20 cellular contexts compared by ENCODE assay signal in the genomic region with DNA sequence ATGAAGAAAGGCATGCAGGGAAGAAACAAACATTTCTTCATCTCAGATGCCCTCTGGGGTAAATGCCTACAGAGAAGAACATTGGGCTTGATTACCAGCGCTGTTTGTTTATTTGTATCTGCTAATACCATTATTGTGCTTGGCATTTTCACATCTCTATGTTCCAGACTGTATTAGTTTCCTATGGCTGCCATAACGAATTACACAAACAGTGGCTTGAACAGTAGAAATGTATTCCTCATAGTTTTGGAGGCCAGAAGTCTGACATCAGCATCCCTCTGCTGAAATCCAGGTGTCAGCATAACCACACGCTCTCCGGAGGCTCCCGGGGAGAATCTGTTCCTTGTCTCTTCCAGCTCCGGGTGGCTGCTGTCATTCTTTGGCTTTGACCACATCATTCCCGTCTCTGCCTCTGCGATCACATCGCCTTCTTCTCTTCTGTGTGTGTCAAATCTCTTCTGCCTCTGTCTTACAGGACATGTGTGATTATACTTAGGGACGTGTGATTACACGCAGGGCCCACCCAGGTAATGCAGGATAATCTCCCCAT.
DNase-seq lines count a peak whose midpoint lies in the region; ATAC-seq, FAIRE-seq and TF ChIP-seq lines count a peak whose summit lies in the region.
"Had no signal": no experiment of that assay in that cellular context is flagged by ENCODE, and none has a peak within 500 bp of the region (broad histone marks: within the 10 kb centered on the region; RNA-seq: fewer than 3 reads in every experiment).

No MANE protein-coding gene starts in this region.

- no peak overlapping the region for H3K27ac ChIP-seq in breast epithelium
- H3K27ac ChIP-seq: BLaER1, SJCRH30, vagina had no signal

- TF ChIP-seq CTCF in MCF 10A (IDR thresholded peaks at IDR 0.05; ENCODE audit: unreplicated experiment) (no peak), breast epithelium (IDR thresholded peaks at IDR 0.05) (no peak)

- POLR2A ChIA-PET in MCF 10A (lab: Yijun Ruan, JAX): no interaction called here

- no peaks in the 10 kb centered on the region for H3K36me3 ChIP-seq in breast epithelium
- H3K36me3 ChIP-seq: BLaER1, MG63, SJCRH30, spleen, vagina had no signal

- H3K27me3 Mint-ChIP-seq in MCF 10A (ENCODE audit: insufficient read depth, unreplicated experiment): no peaks in the 10 kb centered on the region

- peaks cover 21% of the 10 kb centered on the region for H3K4me1 Mint-ChIP-seq in MCF 10A (ENCODE audit: insufficient read depth, unreplicated experiment)
- H3K4me1 Mint-ChIP-seq in stimulated activated effector memory CD8-positive, alpha-beta T cell treated with anti-CD3 and anti-CD28 coated beads, Interleukin-12 subunit alpha, Interleukin-12 subunit beta, amount 100 ng/mL, for 72 hours: peaks cover 43% of the 10 kb centered on the region

- no peaks in the 10 kb centered on the region for H3K9me3 ChIP-seq in breast epithelium
- H3K9me3 ChIP-seq: BLaER1, MG63, SJCRH30, spleen, vagina had no signal

- H3K27me3 ChIP-seq in breast epithelium: no peaks in the 10 kb centered on the region
- H3K27me3 ChIP-seq: BLaER1, MG63, SJCRH30, spleen, vagina had no signal

- H3K9me3 Mint-ChIP-seq in MCF 10A (ENCODE audit: unreplicated experiment): no peaks in the 10 kb centered on the region
- H3K9me3 Mint-ChIP-seq in stimulated activated effector memory CD8-positive, alpha-beta T cell treated with anti-CD3 and anti-CD28 coated beads, Interleukin-12 subunit alpha, Interleukin-12 subunit beta, amount 100 ng/mL, for 72 hours: no peaks in the 10 kb centered on the region

- no peaks in the 10 kb centered on the region for H3K4me1 ChIP-seq in breast epithelium
- H3K4me1 ChIP-seq: SJCRH30, vagina had no signal

- no peak for TF ChIP-seq POLR2A in breast epithelium (IDR thresholded peaks at IDR 0.05)

- H3K27ac Mint-ChIP-seq in MCF 10A (ENCODE audit: low read depth, unreplicated experiment): no peak overlapping the region
- H3K27ac Mint-ChIP-seq in stimulated activated effector memory CD8-positive, alpha-beta T cell treated with anti-CD3 and anti-CD28 coated beads, Interleukin-12 subunit alpha, Interleukin-12 subunit beta, amount 100 ng/mL, for 72 hours: peak overlapping the region; percentile 67

- no peaks in the 10 kb centered on the region for H3K36me3 Mint-ChIP-seq in MCF 10A (ENCODE audit: insufficient read depth, unreplicated experiment)
- H3K36me3 Mint-ChIP-seq in stimulated activated effector memory CD8-positive, alpha-beta T cell treated with anti-CD3 and anti-CD28 coated beads, Interleukin-12 subunit alpha, Interleukin-12 subunit beta, amount 100 ng/mL, for 72 hours: no peaks in the 10 kb centered on the region

- intact Hi-C loops in MCF 10A (cut with micrococcal nuclease) (no loop called here), breast epithelium (cut with DNase I; ENCODE audit: low total_unique reads) (no loop called here)

- CTCF ChIA-PET in MCF 10A (lab: Yijun Ruan, JAX): interaction anchor here (0.6 kb wide), 1 partner anchor 165 kb away, joined by 3 read pairs; no protein-coding TSS in a partner anchor

- no peak overlapping the region for H3K4me3 Mint-ChIP-seq in MCF 10A (ENCODE audit: unreplicated experiment)
- H3K4me3 Mint-ChIP-seq in stimulated activated effector memory CD8-positive, alpha-beta T cell treated with anti-CD3 and anti-CD28 coated beads, Interleukin-12 subunit alpha, Interleukin-12 subunit beta, amount 100 ng/mL, for 72 hours: no peak overlapping the region

- DNase-seq in MCF 10A (ENCODE audit: unreplicated experiment) (peak; percentile 20), breast epithelium (ENCODE audit: low spot score in 2 of 2) (no peak), astrocyte of the hippocampus (ENCODE audit: low read depth, low spot score) (peak; percentile 58), kidney tubule cell (ENCODE audit: low spot score) (peak; percentile 35), GF-D8 (lab: John Stamatoyannopoulos, UW) (no peak), frontal cortex (ENCODE audit: low spot score in 2 of 2) (no peak)
- no peak for DNase-seq in stimulated activated effector memory CD8-positive, alpha-beta T cell treated with anti-CD3 and anti-CD28 coated beads, Interleukin-12 subunit alpha, Interleukin-12 subunit beta, amount 100 ng/mL, for 72 hours (ENCODE audit: low spot score in 2 of 2)
- DNase-seq: central memory CD4-positive, alpha-beta T cell; hippocampal formation; MG63; NCI-H146; SJCRH30; spleen; stimulated activated CD4-positive, alpha-beta T cell treated with anti-CD3 and anti-CD28 coated beads, Interleukin-4, amount 100 ng/mL, for 4 hours had no signal

- no peak for FAIRE-seq in frontal cortex (lab: Jason Lieb, UNC)
- FAIRE-seq: G401.6, HepG2, keratinocyte had no signal

- no peak for ATAC-seq in stimulated activated effector memory CD8-positive, alpha-beta T cell treated with anti-CD3 and anti-CD28 coated beads, Interleukin-12 subunit alpha, Interleukin-12 subunit beta, amount 100 ng/mL, for 72 hours
- no peak for ATAC-seq in HG02840 (IDR thresholded peaks at IDR 0.05; ENCODE audit: low FRiP score, unreplicated experiment)
- ATAC-seq: HepG2 had no signal

- BruUV-seq in MCF 10A (replicated peaks; lab: Mats Ljungman, UMichigan): no TSS peak

- H3K4me3 ChIP-seq in breast epithelium: no peak overlapping the region
- H3K4me3 ChIP-seq: BLaER1, MG63, SJCRH30, spleen, vagina had no signal

Comparison
In these comparisons a context has a peak if more than half of its experiments do, and no peak if none do; other contexts are left out.
1. DNase-seq: peak in MCF 10A (single experiment), astrocyte of the hippocampus (single experiment) and kidney tubule cell (single experiment); none in breast epithelium (0 of 2), stimulated activated effector memory CD8-positive, alpha-beta T cell treated with anti-CD3 and anti-CD28 coated beads, Interleukin-12 subunit alpha, Interleukin-12 subunit beta, amount 100 ng/mL, for 72 hours (0 of 2), GF-D8 (single experiment) and frontal cortex (0 of 2).